ENCODE assay signal across 11 cellular contexts in the genomic region with DNA sequence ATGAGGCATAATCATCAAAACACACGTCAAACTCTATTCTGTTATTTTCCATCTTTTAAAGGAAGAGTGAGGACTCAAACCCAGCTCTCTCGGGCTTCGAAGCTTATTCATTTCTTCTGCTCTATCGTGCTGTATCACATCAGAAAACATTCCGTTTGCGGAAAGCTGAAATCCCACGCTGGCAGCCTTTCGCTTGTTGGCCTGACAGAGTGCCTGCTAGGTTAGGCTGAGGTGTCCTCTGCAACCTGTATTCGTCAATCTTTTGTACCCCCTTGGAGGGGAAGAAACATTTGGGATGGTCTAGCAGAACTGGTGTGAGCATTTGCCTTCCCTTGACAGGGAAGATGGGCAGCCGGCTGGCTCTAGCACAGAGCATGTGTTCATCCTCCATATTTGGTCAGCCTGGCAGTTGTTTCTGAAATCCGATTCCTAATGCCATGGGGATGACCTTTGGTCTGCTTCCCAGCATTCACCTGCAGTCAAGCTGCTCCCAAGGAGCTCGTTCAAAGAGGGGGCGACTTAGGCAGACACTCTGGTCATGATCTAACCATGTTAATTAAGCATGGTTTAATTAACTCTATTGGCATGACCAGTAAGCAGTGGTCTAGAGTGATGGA. TPM values are rescaled to one million over a fixed set of nuclear protein-coding genes. Genes with fewer than 3 reads are reported as not detected.
A peak's percentile ranks its signal among the peaks of the same experiment; 100 is the strongest.
DNase-seq lines count a peak whose midpoint lies in the region; ATAC-seq lines count a peak whose summit lies in the region.
"Had no signal": no experiment of that assay in that cellular context is flagged by ENCODE, and none has a peak within 500 bp of the region (broad histone marks: within the 10 kb centered on the region; RNA-seq: fewer than 3 reads in every experiment).

No MANE protein-coding gene starts in this region.

- H3K27me3 Mint-ChIP-seq in T-cell: peaks cover 20 to 22% of the 10 kb centered on the region in 2 donors
- H3K27me3 Mint-ChIP-seq in activated CD4-positive, alpha-beta memory T cell treated with anti-CD3 and anti-CD28 coated beads for 36 hours: peaks cover 11% of the 10 kb centered on the region

- no peaks in the 10 kb centered on the region for H3K27me3 ChIP-seq in neuron (ENCODE audit: insufficient read depth, low read length)

- no peaks in the 10 kb centered on the region for H3K9me3 Mint-ChIP-seq in T-cell
- H3K9me3 Mint-ChIP-seq in activated CD4-positive, alpha-beta memory T cell treated with anti-CD3 and anti-CD28 coated beads for 36 hours: no peaks in the 10 kb centered on the region
- H3K9me3 Mint-ChIP-seq: CD8-positive, alpha-beta T cell had no signal

- no peak for ATAC-seq in T-cell (replicated peaks in 1 of 4)
- ATAC-seq: CD8-positive, alpha-beta T cell had no signal

- H3K9me3 ChIP-seq in neuron (ENCODE audit: low read length): no peaks in the 10 kb centered on the region

- H3K27ac Mint-ChIP-seq in T-cell: no peak overlapping the region
- H3K27ac Mint-ChIP-seq in activated CD4-positive, alpha-beta memory T cell treated with anti-CD3 and anti-CD28 coated beads for 36 hours: no peak overlapping the region
- H3K27ac Mint-ChIP-seq: CD8-positive, alpha-beta T cell had no signal

- intact Hi-C loops in activated CD4-positive, alpha-beta memory T cell treated with anti-CD3 and anti-CD28 coated beads for 36 hours (cut with micrococcal nuclease): no loop called here

- peaks cover 18% of the 10 kb centered on the region for H3K4me1 ChIP-seq in neuron (ENCODE audit: insufficient read depth, low read length)

- H3K36me3 Mint-ChIP-seq in T-cell: no peaks in the 10 kb centered on the region
- H3K36me3 Mint-ChIP-seq in activated CD4-positive, alpha-beta memory T cell treated with anti-CD3 and anti-CD28 coated beads for 36 hours: no peaks in the 10 kb centered on the region
- H3K36me3 Mint-ChIP-seq: CD8-positive, alpha-beta T cell had no signal

- DNase-seq in DMS 273 (lab: John Stamatoyannopoulos, UW; ENCODE audit: unreplicated experiment): peak; percentile 86
- peak; percentile 32 for DNase-seq in NCI-H2196 treated with DMSO at 0.1 percent for 48 hours (lab: John Stamatoyannopoulos, UW; ENCODE audit: unreplicated experiment)
- DNase-seq in fibroblast of peridontal ligament (ENCODE audit: extremely low read depth): peak; percentile 40
- DNase-seq in T-cell: no peak
- DNase-seq in activated CD4-positive, alpha-beta memory T cell treated with anti-CD3 and anti-CD28 coated beads for 36 hours: no peak
- no peak for DNase-seq in retina
- DNase-seq in NCI-H345 treated with DMSO at 0.1 percent for 48 hours (lab: John Stamatoyannopoulos, UW; ENCODE audit: unreplicated experiment): no peak
- DNase-seq: activated naive CD4-positive, alpha-beta T cell treated with anti-CD3 and anti-CD28 coated beads, Interleukin-2, amount 50 U/mL, for 16 hours; CD8-positive, alpha-beta T cell had no signal

- H3K36me3 ChIP-seq in neuron (ENCODE audit: insufficient read depth, low read length): no peaks in the 10 kb centered on the region

- CTCF ChIA-PET in T-cell (lab: Charles Lee): no interaction called here
- CTCF ChIA-PET in activated CD4-positive, alpha-beta memory T cell treated with anti-CD3 and anti-CD28 coated beads for 36 hours (lab: Charles Lee): no interaction called here

- no peak overlapping the region for H3K4me3 Mint-ChIP-seq in T-cell
- H3K4me3 Mint-ChIP-seq in activated CD4-positive, alpha-beta memory T cell treated with anti-CD3 and anti-CD28 coated beads for 36 hours: no peak overlapping the region
- H3K4me3 Mint-ChIP-seq: CD8-positive, alpha-beta T cell had no signal

- POLR2A ChIA-PET in T-cell (lab: Charles Lee): no interaction called here
- POLR2A ChIA-PET in activated CD4-positive, alpha-beta memory T cell treated with anti-CD3 and anti-CD28 coated beads for 36 hours (lab: Charles Lee): no interaction called here

- H3K4me1 Mint-ChIP-seq in T-cell: no peaks in the 10 kb centered on the region
- no peaks in the 10 kb centered on the region for H3K4me1 Mint-ChIP-seq in activated CD4-positive, alpha-beta memory T cell treated with anti-CD3 and anti-CD28 coated beads for 36 hours (ENCODE audit: low read depth)

- peak overlapping the region; percentile 8 for H2AFZ ChIP-seq in neuron (ENCODE audit: low read depth, low read length)

- H3K4me3 ChIP-seq in neuron (ENCODE audit: low read length): no peak overlapping the region
- H3K4me3 ChIP-seq: SK-N-MC had no signal

RNA-seq across cellular contexts. Expression of a gene that starts 55.2 kb away (rescaled TPM):
- under 1 TPM in 3 of 5 donors, not detected in 2; 0.46 to 0.70 (median 0.60) TPM for total RNA-seq in T-cell
- total RNA-seq in activated CD4-positive, alpha-beta memory T cell treated with anti-CD3 and anti-CD28 coated beads for 36 hours: not detected
- total RNA-seq: CD8-positive, alpha-beta T cell had no signal

Comparison
In these comparisons a context has a peak if more than half of its experiments do, and no peak if none do; other contexts are left out.
1. DNase-seq: peak in DMS 273 (single experiment), NCI-H2196 treated with DMSO at 0.1 percent for 48 hours (single experiment) and fibroblast of peridontal ligament (single experiment); none in T-cell (0 of 34), activated CD4-positive, alpha-beta memory T cell treated with anti-CD3 and anti-CD28 coated beads for 36 hours (single experiment), retina (single experiment) and NCI-H345 treated with DMSO at 0.1 percent for 48 hours (single experiment).